Comparison of ENCODE assay signal across 8 cellular contexts in genomic region chr3:126984391-126985142, GRCh38. TPM values are rescaled to one million over a fixed set of nuclear protein-coding genes. Genes with fewer than 3 reads are reported as not detected.
DNase-seq lines count a peak whose midpoint lies in the region; ATAC-seq and TF ChIP-seq lines count a peak whose summit lies in the region.

No MANE protein-coding gene starts in this region.

- H3F3A ChIP-seq in MM.1S (ENCODE audit: insufficient read depth, low read length) = no peaks in the 10 kb centered on the region

- TF ChIP-seq CTCF in MM.1S (IDR thresholded peaks at IDR 0.05; ENCODE audit: low read length) (no peak), neural crest cell (conservative IDR thresholded peaks at IDR 0.05) (no peak), foreskin keratinocyte (conservative IDR thresholded peaks at IDR 0.05) (no peak)

- no peak overlapping the region for H2AFZ ChIP-seq in MM.1S (ENCODE audit: low read length)

- no peaks in the 10 kb centered on the region for H3K9me3 Mint-ChIP-seq in neural crest cell

- H3K36me3 Mint-ChIP-seq in neural crest cell (ENCODE audit: low read depth) = no peaks in the 10 kb centered on the region

- H3K4me2 ChIP-seq in BLaER1 (peak overlapping the region; percentile 99), MM.1S (ENCODE audit: low read depth, low read length) (peak overlapping the region; percentile 85; the same call in 1 of the 2 replicates)

- ATAC-seq in foreskin keratinocyte = no peak

- H3K9me3 ChIP-seq in BLaER1 (no peaks in the 10 kb centered on the region), MM.1S (replicated peaks; ENCODE audit: insufficient read depth, low read length) (no peaks in the 10 kb centered on the region), ectodermal cell (ENCODE audit: control insufficient read depth, low read length) (no peaks in the 10 kb centered on the region)

- peaks cover 12% of the 10 kb centered on the region for H3K4me1 Mint-ChIP-seq in neural crest cell

- H3K36me3 ChIP-seq in BLaER1 (peaks cover 10% of the 10 kb centered on the region; the same call in 1 of the 2 replicates), MM.1S (replicated peaks; ENCODE audit: insufficient read depth, low read length) (no peaks in the 10 kb centered on the region), ectodermal cell (ENCODE audit: control insufficient read depth, insufficient read depth, low read length) (no peaks in the 10 kb centered on the region)

- H3K27ac ChIP-seq in BLaER1 (no peak overlapping the region), MM.1S (ENCODE audit: low read length) (no peak overlapping the region), ectodermal cell (ENCODE audit: insufficient read depth, low read depth, low read length, poor library complexity, severe bottlenecking) (no peak overlapping the region), foreskin keratinocyte (no peak overlapping the region)

- DNase-seq in MM.1S = no peak
- no peak for DNase-seq in neural crest cell (ENCODE audit: low read depth, low spot score)
- DNase-seq in mucosa of gallbladder (ENCODE audit: low spot score) = no peak
- no peak for DNase-seq in hypothalamus (lab: John Stamatoyannopoulos, UW)
- DNase-seq in foreskin keratinocyte = no peak
- DNase-seq in activated gamma-delta T cell (lab: John Stamatoyannopoulos, UW) = no peak

- peaks cover 11% of the 10 kb centered on the region for H3K27me3 Mint-ChIP-seq in neural crest cell (ENCODE audit: low read depth)

- H3K27me3 ChIP-seq in BLaER1 = peaks cover 47% of the 10 kb centered on the region
- H3K27me3 ChIP-seq in MM.1S (replicated peaks; ENCODE audit: insufficient read depth, low read length) = no peaks in the 10 kb centered on the region
- peaks cover 17% of the 10 kb centered on the region for H3K27me3 ChIP-seq in ectodermal cell (ENCODE audit: control insufficient read depth, insufficient read depth, low read length, poor library complexity, severe bottlenecking)
- no peaks in the 10 kb centered on the region for H3K27me3 ChIP-seq in foreskin keratinocyte

- no peaks in the 10 kb centered on the region for H3K9me2 ChIP-seq in MM.1S (replicated peaks; ENCODE audit: insufficient read depth, low read length)

- H3K9ac ChIP-seq in BLaER1 (peak overlapping the region; percentile 78; the same call in 1 of the 2 replicates), MM.1S (ENCODE audit: low read length) (no peak overlapping the region)

- peaks cover 77% of the 10 kb centered on the region for H4K20me1 ChIP-seq in BLaER1
- no peaks in the 10 kb centered on the region for H4K20me1 ChIP-seq in MM.1S (ENCODE audit: insufficient read depth, low read length)

- no peak overlapping the region for H3K27ac Mint-ChIP-seq in neural crest cell (ENCODE audit: unreplicated experiment)

- peak overlapping the region; percentile 81 for H3K4me3 ChIP-seq in BLaER1
- no peak overlapping the region; the same call in 1 of the 2 replicates for H3K4me3 ChIP-seq in MM.1S (ENCODE audit: low read length)
- peak overlapping the region; percentile 70 for H3K4me3 ChIP-seq in ectodermal cell (ENCODE audit: insufficient read depth, low read depth, low read length)

- peak overlapping the region; percentile 81 for H3K4me3 Mint-ChIP-seq in neural crest cell

- 49 to 52% methylated on average over 21 of the region's 21 CpGs for WGBS in ectodermal cell, 2 experiments

- H3K4me1 ChIP-seq in BLaER1 (peaks cover 28% of the 10 kb centered on the region), MM.1S (ENCODE audit: low read length) (no peaks in the 10 kb centered on the region; the same call in 1 of the 2 replicates), ectodermal cell (ENCODE audit: control insufficient read depth, insufficient read depth, low read length) (peaks cover 10% of the 10 kb centered on the region), foreskin keratinocyte (peaks cover 4% of the 10 kb centered on the region)

- peaks cover 28% of the 10 kb centered on the region for H3K79me2 ChIP-seq in MM.1S (ENCODE audit: low read length)

RNA-seq across cellular contexts. Expression of gene PLXNA1, which starts 1.7 kb away (rescaled TPM):
- polyA plus RNA-seq in ectodermal cell (2013, experiment 1 of 4) = 68.2 TPM
- 84.3 TPM for polyA plus RNA-seq in ectodermal cell (2013, experiment 2 of 4)
- polyA plus RNA-seq in ectodermal cell (2013, experiment 3 of 4) = 64.7 TPM
- polyA plus RNA-seq in ectodermal cell (2013, experiment 4 of 4) = 79.0 TPM
- 90.4 and 94.0 TPM in 2 replicates for total RNA-seq in neural crest cell
- total RNA-seq in mucosa of gallbladder = 41.5 TPM
- 76.1 and 82.6 TPM in 2 replicates for total RNA-seq in foreskin keratinocyte
- 23.7 and 24.2 TPM in 2 replicates for polyA plus RNA-seq in foreskin keratinocyte
